ENCODE assay signal across 8 cellular contexts in the genomic region with DNA sequence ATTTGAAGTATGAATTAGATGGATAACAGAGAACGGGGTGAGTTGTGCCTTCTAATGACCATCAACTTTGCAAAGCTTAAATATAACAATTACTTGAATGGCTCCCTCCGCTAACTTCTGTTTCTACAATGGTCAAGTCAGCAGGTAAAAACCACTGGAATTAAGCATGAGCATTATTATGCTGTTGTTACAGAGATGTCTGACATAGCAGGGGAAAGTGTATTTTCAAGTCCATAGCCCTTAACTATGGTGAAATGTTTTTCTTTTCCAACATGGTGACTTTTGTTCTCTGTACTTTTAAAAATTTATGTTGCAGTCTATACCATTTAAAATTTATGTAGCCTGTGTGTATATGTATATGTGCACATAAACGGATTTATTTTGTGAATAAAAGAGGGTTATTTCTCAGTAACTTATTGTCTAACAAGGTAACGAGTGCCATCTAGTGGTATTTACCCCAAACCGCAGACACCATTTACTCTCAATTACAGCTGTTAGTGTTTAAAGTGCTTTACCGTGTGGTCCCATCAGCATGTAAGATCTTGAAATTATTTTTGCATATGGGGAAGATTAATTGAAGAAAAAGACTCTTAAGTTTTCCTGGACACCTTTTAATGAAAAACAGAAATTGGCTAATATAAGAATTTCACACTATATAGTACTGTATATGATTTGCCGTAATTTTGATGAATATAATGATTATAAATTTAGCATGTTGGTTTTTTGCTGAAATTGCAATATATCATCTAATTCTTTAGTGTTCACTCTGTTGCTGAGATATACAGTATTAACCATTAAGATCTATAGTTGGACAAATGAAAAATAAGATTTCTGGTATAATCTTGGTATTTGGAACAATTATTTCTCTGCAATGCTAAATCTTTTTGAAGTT.
DNase-seq lines count a peak whose midpoint lies in the region; ATAC-seq and TF ChIP-seq lines count a peak whose summit lies in the region.

No MANE protein-coding gene starts in this region.

- DNase-seq in GM10248 (ENCODE audit: extremely low spot score), result no peak
- DNase-seq in NOMO-1 treated with DMSO at 0.1 percent for 48 hours (lab: John Stamatoyannopoulos, UW; ENCODE audit: unreplicated experiment), result peak; percentile 50
- DNase-seq in astrocyte of the hippocampus (ENCODE audit: low read depth, low spot score), result peak; percentile 34
- peak; percentile 63 to 67 for DNase-seq in lung microvascular endothelial cell (ENCODE audit: low read depth in 2 of 2)
- DNase-seq in NCI-H446 (lab: John Stamatoyannopoulos, UW), result no peak
- DNase-seq in AG08396 (ENCODE audit: low spot score), result no peak

- POLR2A ChIA-PET in GM10248 (lab: Yijun Ruan, JAX), result no interaction called here

- peak overlapping the region; percentile 29; the same call in 1 of the 2 replicates for H3K27ac ChIP-seq in 22Rv1

- TF ChIP-seq CTCF in 22Rv1 (IDR thresholded peaks at IDR 0.05) (peak; percentile 72), GM10248 (IDR thresholded peaks at IDR 0.05; ENCODE audit: control extremely low read depth, extremely low read depth, low read depth, missing control alignments) (peak; percentile 80)

- peak; percentile 80 for ATAC-seq in HG02798 (IDR thresholded peaks at IDR 0.05; ENCODE audit: poor library complexity, unreplicated experiment)

- CTCF ChIA-PET in GM10248 (lab: Yijun Ruan, JAX), result interaction anchor here (0.6 to 4.4 kb wide), 28 partner anchors 9 to 948 kb away, joined by 3 to 86 read pairs (median 3); a partner anchor contains a TSS

Comparison
In these comparisons a context has a peak if more than half of its experiments do, and no peak if none do; other contexts are left out.
1. DNase-seq: peak in NOMO-1 treated with DMSO at 0.1 percent for 48 hours (single experiment), astrocyte of the hippocampus (single experiment) and lung microvascular endothelial cell (2 of 2); none in GM10248 (single experiment), NCI-H446 (0 of 2) and AG08396 (single experiment).